8 cellular contexts compared by ENCODE assay signal in the genomic region with DNA sequence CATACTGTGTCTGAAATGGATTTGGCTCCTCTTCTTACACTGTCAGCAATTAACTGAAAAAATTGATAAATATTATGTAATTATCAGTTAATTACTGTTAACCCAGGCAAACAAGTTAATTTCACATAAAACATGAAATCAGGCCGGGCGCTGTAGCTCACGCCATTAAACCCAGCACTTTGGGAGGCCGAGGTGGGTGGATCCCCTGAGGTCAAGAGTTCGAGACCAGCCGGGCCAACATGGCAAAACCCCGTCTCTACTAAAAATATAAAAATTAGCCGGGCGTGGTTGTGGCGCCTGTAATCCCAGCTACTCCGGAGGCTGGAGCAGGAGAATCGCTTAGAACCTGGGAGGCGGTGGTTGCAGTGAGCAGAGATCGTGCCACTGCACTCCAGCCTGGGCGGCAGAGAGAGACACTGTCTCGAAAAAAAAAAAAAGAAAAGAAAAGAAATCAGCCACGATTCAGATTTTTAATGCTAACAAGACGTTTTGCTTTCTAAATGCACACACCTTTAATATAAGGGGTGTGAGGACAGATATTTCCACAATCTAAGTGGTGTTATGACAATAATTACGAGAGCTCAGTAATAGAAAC. TPM values are rescaled to one million over a fixed set of nuclear protein-coding genes. Genes with fewer than 3 reads are reported as not detected.
DNase-seq lines count a peak whose midpoint lies in the region; ATAC-seq, FAIRE-seq and TF ChIP-seq lines count a peak whose summit lies in the region.

No MANE protein-coding gene starts in this region.

- H3K4ac ChIP-seq in mesenchymal stem cell (ENCODE audit: low read depth in 1 of 2, low read length in 2 of 2): no peak overlapping the region

- no peak for TF ChIP-seq EP300 in A549 (IDR thresholded peaks at IDR 0.05)

- intact Hi-C loops in breast epithelium (cut with DNase I; ENCODE audit: low total_unique reads): no loop called here

- no peaks in the 10 kb centered on the region for H3K9me3 ChIP-seq in A549
- no peaks in the 10 kb centered on the region for H3K9me3 ChIP-seq in HUES48 (ENCODE audit: control insufficient read depth, insufficient read depth, low read length)
- no peaks in the 10 kb centered on the region for H3K9me3 ChIP-seq in breast epithelium
- no peaks in the 10 kb centered on the region for H3K9me3 ChIP-seq in mesenchymal stem cell (ENCODE audit: control insufficient read depth, low read length)

- H2BK12ac ChIP-seq in mesenchymal stem cell (ENCODE audit: low read length in 2 of 2): no peak overlapping the region

- H3K4me3 ChIP-seq in A549: peak overlapping the region; percentile 58
- peak overlapping the region; percentile 97 for H3K4me3 ChIP-seq in HUES48 (ENCODE audit: low read depth, low read length)
- H3K4me3 ChIP-seq in breast epithelium: peak overlapping the region; percentile 65 to 75 (median 72)
- H3K4me3 ChIP-seq in mesenchymal stem cell (ENCODE audit: insufficient read depth in 1 of 2, low read depth in 1 of 2, low read length in 2 of 2): peak overlapping the region in 1 of 2 experiments; percentile 85

- WGBS in A549 (ENCODE audit: missing lambda C conversion rate): 1% methylated on average over 19 of the region's 19 CpGs
- 75% methylated on average over 14 of the region's 19 CpGs for WGBS in mesenchymal stem cell

- peak overlapping the region; percentile 78 for H3K9ac ChIP-seq in HUES48 (ENCODE audit: low read depth, low read length)
- peak overlapping the region; percentile 91 for H3K9ac ChIP-seq in mesenchymal stem cell (ENCODE audit: low read length)

- no peak overlapping the region for H3K23ac ChIP-seq in mesenchymal stem cell (ENCODE audit: low read length in 2 of 2)

- H3K36me3 ChIP-seq in HUES48 (ENCODE audit: control insufficient read depth, insufficient read depth, low read length) (no peaks in the 10 kb centered on the region; the same call in 1 of the 2 replicates), breast epithelium (no peaks in the 10 kb centered on the region), mesenchymal stem cell (ENCODE audit: control insufficient read depth in 1 of 2, insufficient read depth in 2 of 2, low read depth in 1 of 2, low read length in 2 of 2) (peaks cover 0 to 2% of the 10 kb centered on the region in 2 experiments)

- no peak overlapping the region for H2AK5ac ChIP-seq in mesenchymal stem cell (ENCODE audit: low read length, severe bottlenecking)

- no peak overlapping the region for H3K14ac ChIP-seq in mesenchymal stem cell (ENCODE audit: low read length in 2 of 2)

- no peak for TF ChIP-seq RAD21 in A549 (conservative IDR thresholded peaks at IDR 0.05 in 1 of 2, IDR thresholded peaks at IDR 0.05 in 1 of 2)

- H4K8ac ChIP-seq in mesenchymal stem cell (ENCODE audit: low read length): peak overlapping the region; percentile 75

- no peak overlapping the region for H2BK5ac ChIP-seq in mesenchymal stem cell (ENCODE audit: low read depth, low read length, poor library complexity, severe bottlenecking)

- H3K18ac ChIP-seq in mesenchymal stem cell (ENCODE audit: low read depth in 1 of 2, low read length in 2 of 2): peak overlapping the region in 1 of 2 experiments; percentile 100

- H2AFZ ChIP-seq in mesenchymal stem cell (ENCODE audit: low read depth, low read length): no peak overlapping the region

- H3K4me2 ChIP-seq in A549 (peak overlapping the region; percentile 70), mesenchymal stem cell (ENCODE audit: low read length, poor library complexity, severe bottlenecking) (peak overlapping the region; percentile 89)

- no peak for TF ChIP-seq POLR2A in A549 (IDR thresholded peaks at IDR 0.05; ENCODE audit: low read length)
- no peak for TF ChIP-seq POLR2A in breast epithelium (IDR thresholded peaks at IDR 0.05)

- H3K27ac ChIP-seq in A549 (peak overlapping the region; percentile 87 to 96), HUES48 (ENCODE audit: low read depth, low read length) (peak overlapping the region; percentile 95), breast epithelium (peak overlapping the region; percentile 81 to 85), mesenchymal stem cell (ENCODE audit: low read length, poor library complexity, severe bottlenecking) (peak overlapping the region; percentile 47)

- H2BK15ac ChIP-seq in mesenchymal stem cell (ENCODE audit: low read depth, poor library complexity, severe bottlenecking): no peak overlapping the region

- POLR2A ChIA-PET in A549 (lab: Yijun Ruan, JAX): interaction anchor here (0.6 to 4.4 kb wide), 13 partner anchors 13 to 161 kb away, joined by 3 to 87 read pairs (median 4); a partner anchor contains a TSS

- CTCF ChIA-PET in A549 (lab: Yijun Ruan, JAX): interaction anchor here (0.7 to 6.0 kb wide), 16 partner anchors 8 to 269 kb away, joined by 3 to 93 read pairs (median 6); a partner anchor contains a TSS

- no peak overlapping the region for H4K91ac ChIP-seq in mesenchymal stem cell (ENCODE audit: low read length)

- H2BK120ac ChIP-seq in mesenchymal stem cell (ENCODE audit: low read depth, low read length): no peak overlapping the region

- TF ChIP-seq CTCF in A549 (IDR thresholded peaks at IDR 0.05) (no peak), breast epithelium (IDR thresholded peaks at IDR 0.05) (no peak)

- H3K79me1 ChIP-seq in mesenchymal stem cell (replicated peaks; ENCODE audit: low read length, poor library complexity, severe bottlenecking): peaks cover 6% of the 10 kb centered on the region

- DNase-seq in A549 (ENCODE audit: low read depth in 1 of 2, low spot score in 1 of 2): peak in 1 of 2 experiments; percentile 22
- DNase-seq in breast epithelium (ENCODE audit: low spot score in 2 of 2): no peak
- no peak for DNase-seq in mesenchymal stem cell
- no peak for DNase-seq in DMS79 treated with DMSO at 0.1 percent for 48 hours (lab: John Stamatoyannopoulos, UW)
- no peak for DNase-seq in GDM1 (lab: John Stamatoyannopoulos, UW)
- DNase-seq in inferior parietal cortex (ENCODE audit: extremely low spot score): no peak

- no peak for FAIRE-seq in A549 (lab: Jason Lieb, UNC)

- no peaks in the 10 kb centered on the region for H3K27me3 ChIP-seq in HUES48 (ENCODE audit: control insufficient read depth, insufficient read depth, low read length)
- H3K27me3 ChIP-seq in breast epithelium: no peaks in the 10 kb centered on the region
- no peaks in the 10 kb centered on the region for H3K27me3 ChIP-seq in mesenchymal stem cell (ENCODE audit: control insufficient read depth in 1 of 2, insufficient read depth in 1 of 2, low read length in 2 of 2)

- H3K4me1 ChIP-seq in A549: peaks cover 29% of the 10 kb centered on the region; the same call in 2 of the 3 replicates
- 0 out of 2 replicates have a peak, but pooled peaks cover 9% of the 10 kb centered on the region for H3K4me1 ChIP-seq in HUES48 (ENCODE audit: control insufficient read depth, insufficient read depth, low read length)
- no peaks in the 10 kb centered on the region for H3K4me1 ChIP-seq in breast epithelium
- peaks cover 8% of the 10 kb centered on the region for H3K4me1 ChIP-seq in mesenchymal stem cell (ENCODE audit: control insufficient read depth, insufficient read depth, low read depth, low read length)

- ATAC-seq in A549 (peak in 1 of 2 experiments; percentile 9; a peak in 3 of 6 replicates), HG02571 (IDR thresholded peaks at IDR 0.05; ENCODE audit: unreplicated experiment) (no peak)

TF ChIP-seq in A549, 52 proteins besides CTCF, POLR2A, EP300 and RAD21 (continues in another document):
- TF ChIP-seq FOXS1 (CRISPR knock-in tag; IDR thresholded peaks at IDR 0.05): no peak
- no peak for TF ChIP-seq SMC3 (IDR thresholded peaks at IDR 0.05)
- peak; percentile 76; the same call in 1 of the 2 replicates for TF ChIP-seq CHD4 (IDR thresholded peaks at IDR 0.05; ENCODE audit: borderline replicate concordance)
- no peak for TF ChIP-seq PHF8 (IDR thresholded peaks at IDR 0.05; ENCODE audit: borderline replicate concordance, low read depth)
- TF ChIP-seq HDAC2 (IDR thresholded peaks at IDR 0.05): no peak
- TF ChIP-seq KDM1A (IDR thresholded peaks at IDR 0.05; ENCODE audit: low read depth): peak; percentile 20; the same call in 1 of the 2 replicates

RNA-seq across cellular contexts. Expression of a gene that starts 0.5 kb away (rescaled TPM):
- polyA plus RNA-seq in A549 (2011; rRNA removed) (62.8 and 78.8 TPM in 2 replicates), A549 (2017; fragmentation: RNase III; extraction: RNeasy Plus Mini Kit Qiagen cat#74134 plus additional on column Dnase treatment) (40.5 to 47.6 TPM (median 43.2 TPM) in 3 replicates)
- polyA plus RNA-seq in A549 (2012; cell fraction: cytosol; rRNA removed): 22.8 and 27.5 TPM in 2 replicates
- 8.7 and 14.5 TPM in 2 replicates for polyA plus RNA-seq in A549 (2012; cell fraction: nucleus; rRNA removed)
- 38.0 and 47.6 TPM in 2 replicates for polyA minus RNA-seq in A549 (2011; rRNA and poly(A)+ RNA removed)
- total RNA-seq in breast epithelium: 10 to 100 TPM; 13.0 to 29.0 (median 13.4) TPM
- polyA plus RNA-seq in mesenchymal stem cell (2013, experiment 1 of 2): 10.7 TPM
- 11.2 TPM for polyA plus RNA-seq in mesenchymal stem cell (2013, experiment 2 of 2)

RNA-seq across cellular contexts. Expression of a gene that starts 21.3 kb away (rescaled TPM):
- polyA plus RNA-seq in A549 (2011; rRNA removed) (8.5 and 8.7 TPM in 2 replicates), A549 (2017; fragmentation: RNase III; extraction: RNeasy Plus Mini Kit Qiagen cat#74134 plus additional on column Dnase treatment) (2.8 to 3.6 TPM (median 3.4 TPM) in 3 replicates)
- polyA plus RNA-seq in A549 (2012; cell fraction: cytosol; rRNA removed): 1.8 and 2.2 TPM in 2 replicates
- 0.53 and 0.92 TPM in 2 replicates for polyA plus RNA-seq in A549 (2012; cell fraction: nucleus; rRNA removed)
- 1.8 and 3.1 TPM in 2 replicates for polyA minus RNA-seq in A549 (2011; rRNA and poly(A)+ RNA removed)
- total RNA-seq in breast epithelium: 1 to 10 TPM; 2.6 to 8.2 (median 2.6) TPM
- polyA plus RNA-seq in mesenchymal stem cell (2013, experiment 1 of 2): 3.4 TPM
- 2.9 TPM for polyA plus RNA-seq in mesenchymal stem cell (2013, experiment 2 of 2)

RNA-seq across cellular contexts. Expression of a gene that starts 21.8 kb away (rescaled TPM):
- polyA plus RNA-seq in A549 (2011; rRNA removed): 45.2 and 58.3 TPM in 2 replicates
- polyA plus RNA-seq in A549 (2012; cell fraction: cytosol; rRNA removed): 5.9 and 6.9 TPM in 2 replicates
- polyA plus RNA-seq in A549 (2012; cell fraction: nucleus; rRNA removed): 23.2 and 32.8 TPM in 2 replicates
- 15.2 to 18.9 TPM (median 17.3 TPM) in 3 replicates for polyA plus RNA-seq in A549 (2017; fragmentation: RNase III; extraction: RNeasy Plus Mini Kit Qiagen cat#74134 plus additional on column Dnase treatment)
- polyA minus RNA-seq in A549 (2011; rRNA and poly(A)+ RNA removed): 15.0 and 16.9 TPM in 2 replicates
- total RNA-seq in breast epithelium: 10 to 100 TPM; 79.2 to 92.9 (median 88.5) TPM
- 22.4 TPM for polyA plus RNA-seq in mesenchymal stem cell (2013, experiment 1 of 2)
- polyA plus RNA-seq in mesenchymal stem cell (2013, experiment 2 of 2): 20.2 TPM
